20 cellular contexts compared by ENCODE assay signal in the genomic region with DNA sequence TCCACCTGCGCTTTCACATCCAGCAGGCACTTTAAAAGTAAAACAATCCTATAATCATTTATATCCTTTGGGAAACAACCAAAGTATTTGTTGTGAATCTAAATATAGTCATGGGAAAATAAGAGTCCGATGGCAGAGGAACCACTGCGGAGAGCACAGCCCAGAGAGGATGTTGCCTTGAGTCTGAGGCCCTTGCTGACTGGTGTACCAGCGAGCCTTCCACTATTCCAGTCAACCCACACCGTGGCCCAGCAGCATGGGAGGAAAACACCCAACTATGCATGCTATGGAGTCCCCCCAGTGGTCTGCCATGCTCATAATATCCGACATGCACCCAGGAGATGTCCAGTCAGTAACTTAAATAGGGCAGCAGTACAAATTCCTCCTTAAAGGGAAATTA. TPM values are rescaled to one million over a fixed set of nuclear protein-coding genes. Genes with fewer than 3 reads are reported as not detected.
DNase-seq lines count a peak whose midpoint lies in the region; ATAC-seq and TF ChIP-seq lines count a peak whose summit lies in the region.
"Had no signal": no experiment of that assay in that cellular context is flagged by ENCODE, and none has a peak within 500 bp of the region (broad histone marks: within the 10 kb centered on the region; RNA-seq: fewer than 3 reads in every experiment).

No MANE protein-coding gene starts in this region.

- no peak for TF ChIP-seq CTCF in left ventricle myocardium inferior (IDR thresholded peaks at IDR 0.05; ENCODE audit: borderline replicate concordance)

- ATAC-seq in left ventricle myocardium superior = peak; percentile 43
- ATAC-seq in natural killer cell treated with Interleukin-12 subunit alpha and Interleukin-12 subunit beta and Interleukin-15 and Interleukin-18, amount 100 ng/mL, for 72 hours = no peak
- no peak for ATAC-seq in HG03280 (IDR thresholded peaks at IDR 0.05; ENCODE audit: unreplicated experiment)
- ATAC-seq: Panc1 had no signal

- H3K27me3 ChIP-seq in left ventricle myocardium inferior (ENCODE audit: low read depth) (no peaks in the 10 kb centered on the region), adipocyte (replicated peaks; ENCODE audit: control insufficient read depth, insufficient read depth, low read length) (no peaks in the 10 kb centered on the region)
- H3K27me3 ChIP-seq: colonic mucosa, pancreas had no signal

- DNase-seq in left ventricle myocardium superior (no peak), left ventricle myocardium inferior (no peak), adipocyte (ENCODE audit: low read depth) (no peak), NCI-H1092 treated with DMSO at 0.1 percent for 48 hours (lab: John Stamatoyannopoulos, UW) (no peak), amygdala (lab: John Stamatoyannopoulos, UW) (no peak)
- DNase-seq in natural killer cell treated with Interleukin-12 subunit alpha and Interleukin-12 subunit beta and Interleukin-15 and Interleukin-18, amount 100 ng/mL, for 72 hours (ENCODE audit: low spot score) = no peak
- DNase-seq: activated CD8-positive, alpha-beta memory T cell treated with anti-CD3 and anti-CD28 coated beads, Interleukin-2, amount 50 U/mL, for 48 hours; amniotic stem cell; colonic mucosa; DMS53; midbrain; NCI-H2107; NCI-H774; pancreas; stimulated activated naive CD4-positive, alpha-beta T cell; SW 1271; WERI-Rb-1 had no signal

- H3K9me3 Mint-ChIP-seq in natural killer cell treated with Interleukin-12 subunit alpha and Interleukin-12 subunit beta and Interleukin-15 and Interleukin-18, amount 100 ng/mL, for 72 hours = no peaks in the 10 kb centered on the region

- peak overlapping the region; percentile 98 to 100 for H3K27ac Mint-ChIP-seq in natural killer cell treated with Interleukin-12 subunit alpha and Interleukin-12 subunit beta and Interleukin-15 and Interleukin-18, amount 100 ng/mL, for 72 hours

- no peak overlapping the region for H3K27ac ChIP-seq in left ventricle myocardium inferior (replicated peaks)
- H3K27ac ChIP-seq: colonic mucosa, pancreas, WERI-Rb-1 had no signal

- H3K9me3 ChIP-seq in left ventricle myocardium inferior (replicated peaks) (no peaks in the 10 kb centered on the region), adipocyte (ENCODE audit: control insufficient read depth, low read length) (no peaks in the 10 kb centered on the region)
- H3K9me3 ChIP-seq: colonic mucosa, pancreas had no signal

- H3K36me3 Mint-ChIP-seq in natural killer cell treated with Interleukin-12 subunit alpha and Interleukin-12 subunit beta and Interleukin-15 and Interleukin-18, amount 100 ng/mL, for 72 hours = peaks cover 35% of the 10 kb centered on the region

- H3K27me3 Mint-ChIP-seq in natural killer cell treated with Interleukin-12 subunit alpha and Interleukin-12 subunit beta and Interleukin-15 and Interleukin-18, amount 100 ng/mL, for 72 hours = no peaks in the 10 kb centered on the region

- H3K36me3 ChIP-seq in left ventricle myocardium inferior (peaks cover 65% of the 10 kb centered on the region), adipocyte (ENCODE audit: control insufficient read depth, insufficient read depth, low read length, severe bottlenecking) (peaks cover 34% of the 10 kb centered on the region)

- no peak overlapping the region for H3K4me3 ChIP-seq in left ventricle myocardium inferior
- H3K4me3 ChIP-seq in adipocyte (ENCODE audit: low read length) = no peak overlapping the region
- H3K4me3 ChIP-seq: colonic mucosa, pancreas, smooth muscle cell had no signal

- peaks cover 27 to 30% of the 10 kb centered on the region in 2 donors for H3K4me1 Mint-ChIP-seq in natural killer cell treated with Interleukin-12 subunit alpha and Interleukin-12 subunit beta and Interleukin-15 and Interleukin-18, amount 100 ng/mL, for 72 hours (ENCODE audit: low read depth in 2 of 2)

- intact Hi-C loops in left ventricle myocardium superior (cut with micrococcal nuclease) = no loop called here
- intact Hi-C loops in left ventricle myocardium inferior (cut with micrococcal nuclease) = no loop called here

- H3K4me1 ChIP-seq in left ventricle myocardium inferior (peaks cover 19% of the 10 kb centered on the region), adipocyte (ENCODE audit: control insufficient read depth, insufficient read depth, low read length) (peaks cover 25% of the 10 kb centered on the region)
- H3K4me1 ChIP-seq: colonic mucosa had no signal

- H3K4me3 Mint-ChIP-seq in natural killer cell treated with Interleukin-12 subunit alpha and Interleukin-12 subunit beta and Interleukin-15 and Interleukin-18, amount 100 ng/mL, for 72 hours = peak overlapping the region; percentile 81

- peak overlapping the region; percentile 71 for H3K9ac ChIP-seq in adipocyte (ENCODE audit: low read length)

RNA-seq across cellular contexts. Expression of gene KANSL3, which starts 21.6 kb away (rescaled TPM):
- 30.9 TPM for total RNA-seq in left ventricle myocardium superior
- total RNA-seq in left ventricle myocardium inferior = 31.7 TPM
- total RNA-seq in natural killer cell treated with Interleukin-12 subunit alpha and Interleukin-12 subunit beta and Interleukin-15 and Interleukin-18, amount 100 ng/mL, for 72 hours = 10 to 100 TPM; 62.3 to 95.6 TPM

RNA-seq across cellular contexts. Expression of gene FER1L5, which starts 26.0 kb away (rescaled TPM):
- total RNA-seq in left ventricle myocardium superior (not detected), left ventricle myocardium inferior (0.05 TPM)
- not detected for total RNA-seq in natural killer cell treated with Interleukin-12 subunit alpha and Interleukin-12 subunit beta and Interleukin-15 and Interleukin-18, amount 100 ng/mL, for 72 hours
- total RNA-seq: colonic mucosa, smooth muscle cell had no signal
